ENCODE assay signal across 8 cellular contexts in genomic region chr7:128410092-128410665, GRCh38. TPM values are rescaled to one million over a fixed set of nuclear protein-coding genes. Genes with fewer than 3 reads are reported as not detected.
DNase-seq lines count a peak whose midpoint lies in the region; ATAC-seq and TF ChIP-seq lines count a peak whose summit lies in the region.

No MANE protein-coding gene starts in this region.

- peak overlapping the region; percentile 100 for H3K4me2 ChIP-seq in skeletal muscle satellite cell (ENCODE audit: low read length)

- no peak for TF ChIP-seq CTCF in astrocyte of the cerebellum (IDR thresholded peaks at IDR 0.05; ENCODE audit: low read depth, low read length, missing control alignments)

- DNase-seq in COLO829 (ENCODE audit: low spot score) = peak; percentile 60
- peak; percentile 69 for DNase-seq in astrocyte of the cerebellum (ENCODE audit: low read depth)

- no peak overlapping the region for H3K27ac ChIP-seq in HUES6 (ENCODE audit: low read depth, low read length)

- H3K36me3 ChIP-seq in HUES6 (ENCODE audit: control insufficient read depth, insufficient read depth, low read length) = no peaks in the 10 kb centered on the region
- no peaks in the 10 kb centered on the region for H3K36me3 ChIP-seq in skeletal muscle satellite cell (ENCODE audit: insufficient read depth, low read length)

- peaks cover 4% of the 10 kb centered on the region; the same call in 1 of the 2 replicates for H3K9me3 ChIP-seq in HUES6 (ENCODE audit: control insufficient read depth, insufficient read depth, low read depth, low read length)
- peaks cover 4% of the 10 kb centered on the region for H3K9me3 ChIP-seq in skeletal muscle satellite cell (replicated peaks; ENCODE audit: low read length)

- H3K4me1 ChIP-seq in HUES6 (ENCODE audit: control insufficient read depth, insufficient read depth, low read length) (peaks cover 28% of the 10 kb centered on the region), skeletal muscle satellite cell (ENCODE audit: control insufficient read depth, insufficient read depth, low read length) (peaks cover 19% of the 10 kb centered on the region)

- peak; percentile 14 for ATAC-seq in GM21390 (IDR thresholded peaks at IDR 0.05; ENCODE audit: unreplicated experiment)
- ATAC-seq in SK-N-SH treated with all-trans-retinoic acid at 6 μM for 48 hours = peak; percentile 70
- no peak for ATAC-seq in GM18519 (IDR thresholded peaks at IDR 0.05; ENCODE audit: low FRiP score, unreplicated experiment)

- H3K9ac ChIP-seq in HUES6 (ENCODE audit: low read length) (peak overlapping the region; percentile 47), skeletal muscle satellite cell (ENCODE audit: low read depth, low read length) (peak overlapping the region; percentile 79)

- H3K27me3 ChIP-seq in HUES6 (ENCODE audit: control insufficient read depth, insufficient read depth, low read length) (peaks cover 81% of the 10 kb centered on the region), skeletal muscle satellite cell (ENCODE audit: control insufficient read depth, insufficient read depth, low read length) (peaks cover 7% of the 10 kb centered on the region)

- in situ Hi-C loops in astrocyte of the cerebellum (cut with HindIII; ENCODE audit: low sequenced_read_pairs) = no loop called here

- peak overlapping the region; percentile 90 for H3K4me3 ChIP-seq in HUES6 (ENCODE audit: low read depth, low read length)
- peak overlapping the region; percentile 52 for H3K4me3 ChIP-seq in astrocyte of the cerebellum (ENCODE audit: low read depth, low read length)
- peak overlapping the region; percentile 24 for H3K4me3 ChIP-seq in iPS-11a (ENCODE audit: low read depth, low read length)
- H3K4me3 ChIP-seq in skeletal muscle satellite cell (ENCODE audit: low read length) = peak overlapping the region; percentile 90

TF ChIP-seq in SK-N-SH treated with all-trans-retinoic acid at 6 μM for 48 hours, 23 proteins besides CTCF, POLR2A, EP300 and RAD21:
- TF ChIP-seq TSHZ2 (CRISPR knock-in tag; IDR thresholded peaks at IDR 0.05) (no peak), BACH2 (CRISPR knock-in tag; IDR thresholded peaks at IDR 0.05; ENCODE audit: borderline replicate concordance) (no peak), ISL1 (CRISPR knock-in tag; IDR thresholded peaks at IDR 0.05) (no peak), SNAI2 (CRISPR knock-in tag; IDR thresholded peaks at IDR 0.05) (no peak), TCF4 (CRISPR knock-in tag; IDR thresholded peaks at IDR 0.05; ENCODE audit: borderline replicate concordance) (no peak), ESRRG (CRISPR knock-in tag; IDR thresholded peaks at IDR 0.05) (no peak), ZNF565 (CRISPR knock-in tag; conservative IDR thresholded peaks at IDR 0.05; ENCODE audit: low read depth) (no peak), CREB5 (CRISPR knock-in tag; IDR thresholded peaks at IDR 0.05; ENCODE audit: low read depth) (no peak), CSRNP3 (CRISPR knock-in tag; IDR thresholded peaks at IDR 0.05) (no peak), ZFP3 (CRISPR knock-in tag; IDR thresholded peaks at IDR 0.05) (no peak), OSR1 (CRISPR knock-in tag; IDR thresholded peaks at IDR 0.05) (no peak), GLIS3 (CRISPR knock-in tag; IDR thresholded peaks at IDR 0.05) (no peak), PPARA (CRISPR knock-in tag; IDR thresholded peaks at IDR 0.05; ENCODE audit: borderline replicate concordance) (no peak), ARNTL (CRISPR knock-in tag; IDR thresholded peaks at IDR 0.05; ENCODE audit: borderline replicate concordance, low read depth) (no peak), PATZ1 (CRISPR knock-in tag; IDR thresholded peaks at IDR 0.05; ENCODE audit: borderline replicate concordance) (no peak), ZFP30 (CRISPR knock-in tag; IDR thresholded peaks at IDR 0.05) (no peak), POU6F1 (CRISPR knock-in tag; IDR thresholded peaks at IDR 0.05; ENCODE audit: borderline replicate concordance, low read depth) (no peak), ZNF8 (CRISPR knock-in tag; IDR thresholded peaks at IDR 0.05) (no peak), TOX (CRISPR knock-in tag; IDR thresholded peaks at IDR 0.05; ENCODE audit: borderline replicate concordance) (no peak), ZC3H10 (CRISPR knock-in tag; IDR thresholded peaks at IDR 0.05) (no peak)

RNA-seq across cellular contexts. Expression of gene IMPDH1, which starts 0.4 kb away (rescaled TPM):
- total RNA-seq in skeletal muscle satellite cell (2012; rRNA removed) = 56.5 and 60.5 TPM in 2 replicates

RNA-seq across cellular contexts. Expression of gene HILPDA, which starts 45.5 kb away (rescaled TPM):
- total RNA-seq in skeletal muscle satellite cell (2012; rRNA removed) = 16.2 and 32.1 TPM in 2 replicates

RNA-seq across cellular contexts. Expression of gene PRRT4, which starts 48.7 kb away (rescaled TPM):
- under 0.01 and 0.44 TPM in 2 replicates for total RNA-seq in skeletal muscle satellite cell (2012; rRNA removed)

Comparison
In these comparisons a context has a peak if more than half of its experiments do, and no peak if none do; other contexts are left out.
1. H3K4me3 ChIP-seq: peak in every context shown above with its lines; median percentile 90 in HUES6; 90 in skeletal muscle satellite cell; 52 in astrocyte of the cerebellum; 24 in iPS-11a.